8 cellular contexts compared by ENCODE assay signal in the genomic region with DNA sequence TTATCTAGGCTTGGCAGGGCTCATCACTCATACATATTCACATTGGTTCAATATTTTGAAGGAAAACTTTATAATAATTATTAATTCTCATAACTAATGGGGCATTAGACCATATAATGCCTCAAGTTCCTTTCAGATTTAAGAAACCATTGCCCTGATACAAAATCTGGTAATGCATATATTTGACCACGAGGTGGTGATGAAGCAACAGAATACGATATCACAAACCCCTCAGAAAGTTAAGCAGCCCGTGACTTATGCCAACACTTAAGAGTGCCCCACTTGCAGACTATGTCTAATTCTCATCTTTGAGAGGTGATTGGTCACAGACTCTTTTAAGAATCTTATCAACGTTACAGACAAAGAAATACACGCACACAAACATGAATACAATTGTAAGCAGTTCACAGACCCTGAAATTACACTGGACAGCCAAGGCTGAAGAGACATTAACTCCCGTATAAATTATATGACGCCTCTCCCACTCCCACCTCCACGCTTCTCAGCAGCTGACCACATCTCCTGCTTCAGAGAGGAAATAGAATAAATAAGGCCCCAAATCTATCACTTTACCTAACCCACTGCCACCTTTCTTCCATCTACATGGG. TPM values are rescaled to one million over a fixed set of nuclear protein-coding genes. Genes with fewer than 3 reads are reported as not detected.
A peak's percentile ranks its signal among the peaks of the same experiment; 100 is the strongest.
DNase-seq lines count a peak whose midpoint lies in the region; ATAC-seq and TF ChIP-seq lines count a peak whose summit lies in the region.

No MANE protein-coding gene starts in this region.

- H3K27ac ChIP-seq in CD4-positive, alpha-beta T cell (ENCODE audit: low read depth, low read length): no peak overlapping the region
- H3K27ac ChIP-seq in WERI-Rb-1: no peak overlapping the region
- H3K27ac ChIP-seq in fibroblast of lung (ENCODE audit: insufficient read depth, low read length): no peak overlapping the region

- H3K27me3 Mint-ChIP-seq in CD4-positive, alpha-beta T cell: no peaks in the 10 kb centered on the region
- H3K27me3 Mint-ChIP-seq in neural crest cell (ENCODE audit: low read depth): peaks cover 3% of the 10 kb centered on the region

- H3K4me3 ChIP-seq in WERI-Rb-1 (ENCODE audit: low read depth, low read length): no peak overlapping the region
- H3K4me3 ChIP-seq in fibroblast of lung (replicated peaks in 1 of 4; ENCODE audit: control extremely low read depth in 1 of 4, insufficient read depth in 1 of 4, low read depth in 3 of 4, low read length in 4 of 4): no peak overlapping the region

- H3K9ac ChIP-seq in fibroblast of lung (ENCODE audit: insufficient read depth, low read length): no peak overlapping the region

- H3K27me3 ChIP-seq in CD4-positive, alpha-beta T cell (ENCODE audit: control insufficient read depth, insufficient read depth, low read length): no peaks in the 10 kb centered on the region
- H3K27me3 ChIP-seq in WERI-Rb-1 (ENCODE audit: insufficient read depth, low read depth, severe bottlenecking) (no peaks in the 10 kb centered on the region), fibroblast of lung (ENCODE audit: control insufficient read depth, insufficient read depth, low read length) (no peaks in the 10 kb centered on the region)

- no peaks in the 10 kb centered on the region for H4K20me1 ChIP-seq in fibroblast of lung (ENCODE audit: control insufficient read depth, extremely low read depth, insufficient read depth, low read length)

- peak in 5 of 10 experiments; percentile 5 to 26 (median 16) for DNase-seq in CD4-positive, alpha-beta T cell
- DNase-seq in NCI-H2171 (lab: John Stamatoyannopoulos, UW) (peak; percentile 21), WERI-Rb-1 (peak; percentile 12), fibroblast of lung (ENCODE audit: low read depth in 2 of 2) (peak; percentile 63 to 86), neural crest cell (ENCODE audit: low read depth, low spot score) (peak; percentile 10), occipital lobe (lab: John Stamatoyannopoulos, UW) (no peak)

- H3K36me3 ChIP-seq in WERI-Rb-1: no peaks in the 10 kb centered on the region
- H3K36me3 ChIP-seq in fibroblast of lung (ENCODE audit: control insufficient read depth, insufficient read depth, low read length): no peaks in the 10 kb centered on the region

- CTCF ChIA-PET in CD4-positive, alpha-beta T cell (lab: Charles Lee): interaction anchor here (2.7 kb wide), 1 partner anchor 430 kb away, joined by 7 read pairs; no protein-coding TSS in a partner anchor

- intact Hi-C loops in CD4-positive, alpha-beta T cell (cut with DNase I, micrococcal nuclease): loop anchor here (1.0 to 5.0 kb wide), 10 partner anchors 135 to 802 kb away; no protein-coding TSS in a partner anchor

- no peaks in the 10 kb centered on the region for H3K36me3 Mint-ChIP-seq in CD4-positive, alpha-beta T cell (ENCODE audit: low read depth)
- no peaks in the 10 kb centered on the region for H3K36me3 Mint-ChIP-seq in neural crest cell (ENCODE audit: low read depth)

- no peaks in the 10 kb centered on the region for H3K9me3 ChIP-seq in CD4-positive, alpha-beta T cell (ENCODE audit: control insufficient read depth, low read length)
- H3K9me3 ChIP-seq in WERI-Rb-1 (ENCODE audit: severe bottlenecking) (no peaks in the 10 kb centered on the region), fibroblast of lung (ENCODE audit: control insufficient read depth, insufficient read depth, low read depth, low read length) (no peaks in the 10 kb centered on the region)

- no peaks in the 10 kb centered on the region for H3K9me3 Mint-ChIP-seq in CD4-positive, alpha-beta T cell
- H3K9me3 Mint-ChIP-seq in neural crest cell: peaks cover 3% of the 10 kb centered on the region

- H3K27ac Mint-ChIP-seq in CD4-positive, alpha-beta T cell: peak overlapping the region; percentile 5
- no peak overlapping the region for H3K27ac Mint-ChIP-seq in neural crest cell (ENCODE audit: unreplicated experiment)

- POLR2A ChIA-PET in CD4-positive, alpha-beta T cell (lab: Charles Lee): no interaction called here

- H3K4me2 ChIP-seq in fibroblast of lung (ENCODE audit: extremely low read depth, insufficient read depth, low read length): no peak overlapping the region

- peak; percentile 77 for TF ChIP-seq CTCF in CD4-positive, alpha-beta T cell (IDR thresholded peaks at IDR 0.05)
- peak; percentile 41; the same call in 1 of the 2 replicates for TF ChIP-seq CTCF in WERI-Rb-1 (IDR thresholded peaks at IDR 0.05; ENCODE audit: low read depth, low read length)
- peak; percentile 57 to 66 for TF ChIP-seq CTCF in fibroblast of lung (conservative IDR thresholded peaks at IDR 0.05 in 1 of 2, IDR thresholded peaks at IDR 0.05 in 1 of 2; ENCODE audit: low read depth in 1 of 2, low read length in 2 of 2)
- TF ChIP-seq CTCF in neural crest cell (conservative IDR thresholded peaks at IDR 0.05): peak; percentile 82

- ATAC-seq in CD4-positive, alpha-beta T cell (ENCODE audit: poor library complexity): peak; percentile 98
- ATAC-seq in GM18517 (IDR thresholded peaks at IDR 0.05; ENCODE audit: unreplicated experiment) (peak; percentile 76), HG03039 (IDR thresholded peaks at IDR 0.05; ENCODE audit: unreplicated experiment) (peak; percentile 83)

- no peaks in the 10 kb centered on the region for H3K79me2 ChIP-seq in fibroblast of lung (ENCODE audit: control insufficient read depth, insufficient read depth, low read length)

- no peak overlapping the region for H3K4me3 Mint-ChIP-seq in CD4-positive, alpha-beta T cell
- H3K4me3 Mint-ChIP-seq in neural crest cell: no peak overlapping the region

- peaks cover 3% of the 10 kb centered on the region for H3K4me1 ChIP-seq in fibroblast of lung (ENCODE audit: control insufficient read depth, extremely low read depth, insufficient read depth, low read length)

- H3K4me1 Mint-ChIP-seq in CD4-positive, alpha-beta T cell (ENCODE audit: low read depth): peaks cover 27% of the 10 kb centered on the region
- H3K4me1 Mint-ChIP-seq in neural crest cell: no peaks in the 10 kb centered on the region

- no peak overlapping the region for H2AFZ ChIP-seq in fibroblast of lung (ENCODE audit: low read length)

RNA-seq across cellular contexts. Expression of a gene that starts 20.7 kb away (rescaled TPM):
- total RNA-seq in CD4-positive, alpha-beta T cell: 1 to 10 TPM in 1 of 2 experiments, under 1 TPM in 1; 0.59 to 1.2 TPM
- total RNA-seq in fibroblast of lung: under 0.01 TPM in 2 replicates
- polyA plus RNA-seq in fibroblast of lung: 0.01 TPM in 1 of 2 replicates, not detected in the other
- polyA plus RNA-seq in fibroblast of lung (2012): not detected in 2 replicates
- polyA minus RNA-seq in fibroblast of lung (ENCODE audit: low replicate concordance): not detected in 2 replicates
- total RNA-seq in neural crest cell: 2.3 and 2.8 TPM in 2 replicates
- 6.6 TPM for total RNA-seq in occipital lobe

RNA-seq across cellular contexts. Expression of a gene that starts 36.6 kb away (rescaled TPM):
- total RNA-seq in CD4-positive, alpha-beta T cell: 10 to 100 TPM; 34.2 to 37.1 TPM
- total RNA-seq in fibroblast of lung (63.1 and 71.1 TPM in 2 replicates), neural crest cell (51.5 and 52.7 TPM in 2 replicates), occipital lobe (105 TPM)
- polyA plus RNA-seq in fibroblast of lung: 50.0 and 53.0 TPM in 2 replicates
- 66.2 and 74.9 TPM in 2 replicates for polyA plus RNA-seq in fibroblast of lung (2012)
- 11.1 and 20.0 TPM in 2 replicates for polyA minus RNA-seq in fibroblast of lung (ENCODE audit: low replicate concordance)
